In genomic region chr12:106004289-106004688, GRCh38 we compare ENCODE assay signal across 39 cellular contexts.
"Had no signal": no experiment of that assay in that cellular context is flagged by ENCODE, and none has a peak within 500 bp of the region (broad histone marks: within the 10 kb centered on the region; RNA-seq: fewer than 3 reads in every experiment).

No MANE protein-coding gene starts in this region.

- H3K4me1 ChIP-seq: ascending aorta had no signal

- H3K36me3 ChIP-seq: ascending aorta, cardiac muscle cell, WERI-Rb-1 had no signal

- H3K4me3 Mint-ChIP-seq: activated CD4-positive, alpha-beta T cell treated with anti-CD3 and anti-CD28 coated beads for 36 hours; activated CD4-positive, alpha-beta T cell treated with anti-CD3 and anti-CD28 coated beads, Interleukin-2, amount 10 ng/mL, durations not matched to agents 7 days and 5 days; activated CD8-positive, alpha-beta T cell treated with anti-CD3 and anti-CD28 coated beads for 36 hours; activated naive CD4-positive, alpha-beta T cell treated with anti-CD3 and anti-CD28 coated beads for 36 hours; activated naive CD8-positive, alpha-beta T cell; activated naive CD8-positive, alpha-beta T cell treated with anti-CD3 and anti-CD28 coated beads, Interleukin-2, amount 10 ng/mL, durations not matched to agents 7 days and 5 days; activated naive CD8-positive, alpha-beta T cell treated with anti-CD3 and anti-CD28 coated beads, Interleukin-2, amount 50 U/mL, for 24 hours; activated T-cell treated with anti-CD3 and anti-CD28 coated beads, Interleukin-2, amount 50 U/mL, for 4 hours; activated T-cell treated with anti-CD3 and anti-CD28 coated beads, Interleukin-2, amount 50 U/mL, for 72 hours; activated T-helper 1 cell treated with anti-CD3 and anti-CD28 coated beads, Interleukin-12 subunit alpha, Interleukin-12 subunit beta, Interleukin-2, Interleukin-4 antibody, amounts not matched to agents 30 ng/mL and 10 ng/mL and 1 ng/mL, durations not matched to agents 14 hours and 24 hours and 36 hours; activated T-helper 17 cell treated with anti-CD3 and anti-CD28 coated beads, Interleukin-2, amount 50 U/mL, for 72 hours; brain; central memory CD8-positive, alpha-beta T cell; T-helper 1 cell treated with Interleukin-12 subunit alpha and Interleukin-12 subunit beta and Interleukin-4 antibody, amounts not matched to agents 30 μg/mL and 1 μg/mL, for 36 hours; T-helper 2 cell treated with Interferon-gamma antibody and Interleukin-4, amounts not matched to agents 5 μg/mL and 100 μg/mL, for 36 hours; WTC11 had no signal

- H3K9me3 Mint-ChIP-seq: activated CD4-positive, alpha-beta T cell treated with anti-CD3 and anti-CD28 coated beads, Interleukin-2, amount 10 ng/mL, durations not matched to agents 7 days and 5 days; activated CD8-positive, alpha-beta T cell treated with anti-CD3 and anti-CD28 coated beads for 36 hours; activated naive CD8-positive, alpha-beta T cell treated with anti-CD3 and anti-CD28 coated beads, Interleukin-2, amount 10 ng/mL, durations not matched to agents 7 days and 5 days; activated T-cell treated with anti-CD3 and anti-CD28 coated beads, Interleukin-2, amount 50 U/mL, for 4 hours; activated T-helper 1 cell treated with anti-CD3 and anti-CD28 coated beads, Interleukin-12 subunit alpha, Interleukin-12 subunit beta, Interleukin-2, Interleukin-4 antibody, amounts not matched to agents 30 ng/mL and 10 ng/mL and 1 ng/mL, durations not matched to agents 14 hours and 24 hours and 36 hours; activated T-helper 17 cell treated with anti-CD3 and anti-CD28 coated beads, Interleukin-2, amount 50 U/mL, for 72 hours; T-helper 1 cell treated with Interleukin-12 subunit alpha and Interleukin-12 subunit beta and Interleukin-4 antibody, amounts not matched to agents 30 μg/mL and 1 μg/mL, for 36 hours; T-helper 2 cell treated with Interferon-gamma antibody and Interleukin-4, amounts not matched to agents 5 μg/mL and 100 μg/mL, for 36 hours had no signal

- H3K9me3 ChIP-seq: ascending aorta had no signal

- H3K27me3 ChIP-seq: ascending aorta had no signal

- ATAC-seq: activated CD4-positive, alpha-beta T cell treated with anti-CD3 and anti-CD28 coated beads for 36 hours; activated CD4-positive, CD25-positive, alpha-beta regulatory T cell treated with anti-CD3 and anti-CD28 coated beads, Interleukin-2, amount 50 U/mL, for 24 hours; activated CD8-positive, alpha-beta T cell treated with anti-CD3 and anti-CD28 coated beads for 36 hours; activated naive CD8-positive, alpha-beta T cell treated with anti-CD3 and anti-CD28 coated beads, Interleukin-2, amount 50 U/mL, for 24 hours; activated T-cell treated with anti-CD3 and anti-CD28 coated beads, Interleukin-2, amount 50 U/mL, for 4 hours; activated T-cell treated with anti-CD3 and anti-CD28 coated beads, Interleukin-2, amount 50 U/mL, for 72 hours; activated T-helper 17 cell treated with anti-CD3 and anti-CD28 coated beads, Interleukin-2, amount 50 U/mL, for 72 hours; WTC11 had no signal

- H3K36me3 Mint-ChIP-seq: activated naive CD8-positive, alpha-beta T cell; activated naive CD8-positive, alpha-beta T cell treated with anti-CD3 and anti-CD28 coated beads, Interleukin-2, amount 10 ng/mL, durations not matched to agents 7 days and 5 days; brain had no signal

- H3K4me1 Mint-ChIP-seq: activated CD4-positive, alpha-beta T cell treated with anti-CD3 and anti-CD28 coated beads for 36 hours; activated CD4-positive, alpha-beta T cell treated with anti-CD3 and anti-CD28 coated beads, Interleukin-2, amount 10 ng/mL, durations not matched to agents 7 days and 5 days; activated naive CD8-positive, alpha-beta T cell treated with anti-CD3 and anti-CD28 coated beads, Interleukin-2, amount 10 ng/mL, durations not matched to agents 7 days and 5 days; activated naive CD8-positive, alpha-beta T cell treated with anti-CD3 and anti-CD28 coated beads, Interleukin-2, amount 50 U/mL, for 24 hours; activated T-helper 17 cell treated with anti-CD3 and anti-CD28 coated beads, Interleukin-2, amount 50 U/mL, for 72 hours; brain; central memory CD8-positive, alpha-beta T cell had no signal

- DNase-seq: activated CD4-positive, alpha-beta T cell treated with anti-CD3 and anti-CD28 coated beads for 1 hour; activated CD4-positive, alpha-beta T cell treated with anti-CD3 and anti-CD28 coated beads for 36 hours; activated CD4-positive, alpha-beta T cell treated with anti-CD3 and anti-CD28 coated beads for 48 hours; activated CD4-positive, alpha-beta T cell treated with anti-CD3 and anti-CD28 coated beads, Interleukin-2, amount 10 ng/mL, durations not matched to agents 7 days and 5 days; activated CD4-positive, alpha-beta T cell treated with anti-CD3 and anti-CD28 coated beads, Interleukin-2, amount 50 U/mL, for 48 hours; activated CD4-positive, CD25-positive, alpha-beta regulatory T cell; activated CD8-positive, alpha-beta memory T cell treated with anti-CD3 and anti-CD28 coated beads, Interleukin-2, amount 50 U/mL, for 4 hours; activated CD8-positive, alpha-beta T cell treated with anti-CD3 and anti-CD28 coated beads for 36 hours; activated effector memory CD4-positive, alpha-beta T cell treated with anti-CD3 and anti-CD28 coated beads, Interleukin-2, amount 50 U/mL, for 16 hours; activated gamma-delta T cell treated with Interleukin-2 at 50 U/mL for 16 hours; activated naive CD4-positive, alpha-beta T cell; activated naive CD4-positive, alpha-beta T cell treated with anti-CD3 and anti-CD28 coated beads for 36 hours; activated naive CD4-positive, alpha-beta T cell treated with anti-CD3 and anti-CD28 coated beads, Interleukin-2, amount 50 U/mL, for 16 hours; activated naive CD8-positive, alpha-beta T cell treated with anti-CD3 and anti-CD28 coated beads, Interleukin-2, amount 10 ng/mL, durations not matched to agents 7 days and 5 days; activated naive CD8-positive, alpha-beta T cell treated with anti-CD3 and anti-CD28 coated beads, Interleukin-2, amount 50 U/mL, for 24 hours; activated T-cell treated with anti-CD3 and anti-CD28 coated beads for 4 hours; activated T-cell treated with anti-CD3 and anti-CD28 coated beads, Interleukin-2, amount 50 U/mL, for 1 hour; activated T-cell treated with anti-CD3 and anti-CD28 coated beads, Interleukin-2, amount 50 U/mL, for 4 hours; activated T-cell treated with anti-CD3 and anti-CD28 coated beads, Interleukin-2, amount 50 U/mL, for 72 hours; amygdala; anterior cingulate cortex; caudate nucleus; cerebellar nuclear complex; T-helper 1 cell; T-helper 2 cell; T-helper 9 cell; WERI-Rb-1 had no signal

- H3K4me3 ChIP-seq: ascending aorta, cardiac muscle cell had no signal

- H3K27ac ChIP-seq: ascending aorta, cardiac muscle cell, WERI-Rb-1 had no signal

- H3K27ac Mint-ChIP-seq: activated CD4-positive, alpha-beta T cell treated with anti-CD3 and anti-CD28 coated beads for 36 hours; activated CD4-positive, alpha-beta T cell treated with anti-CD3 and anti-CD28 coated beads, Interleukin-2, amount 10 ng/mL, durations not matched to agents 7 days and 5 days; activated CD8-positive, alpha-beta T cell treated with anti-CD3 and anti-CD28 coated beads for 36 hours; activated naive CD4-positive, alpha-beta T cell treated with anti-CD3 and anti-CD28 coated beads for 36 hours; activated naive CD8-positive, alpha-beta T cell; activated naive CD8-positive, alpha-beta T cell treated with anti-CD3 and anti-CD28 coated beads, Interleukin-2, amount 10 ng/mL, durations not matched to agents 7 days and 5 days; activated naive CD8-positive, alpha-beta T cell treated with anti-CD3 and anti-CD28 coated beads, Interleukin-2, amount 50 U/mL, for 24 hours; activated T-cell treated with anti-CD3 and anti-CD28 coated beads, Interleukin-2, amount 50 U/mL, for 72 hours; activated T-helper 1 cell treated with anti-CD3 and anti-CD28 coated beads, Interleukin-12 subunit alpha, Interleukin-12 subunit beta, Interleukin-2, Interleukin-4 antibody, amounts not matched to agents 30 ng/mL and 10 ng/mL and 1 ng/mL, durations not matched to agents 14 hours and 24 hours and 36 hours; activated T-helper 17 cell treated with anti-CD3 and anti-CD28 coated beads, Interleukin-2, amount 50 U/mL, for 72 hours; brain; T-helper 1 cell treated with Interleukin-12 subunit alpha and Interleukin-12 subunit beta and Interleukin-4 antibody, amounts not matched to agents 30 μg/mL and 1 μg/mL, for 36 hours; T-helper 2 cell treated with Interferon-gamma antibody and Interleukin-4, amounts not matched to agents 5 μg/mL and 100 μg/mL, for 36 hours; WTC11 had no signal

- FAIRE-seq: TTC549 had no signal
